In genomic region chr4:7648813-7649395, GRCh38 we compare ENCODE assay signal across 15 cellular contexts.
DNase-seq lines count a peak whose midpoint lies in the region; ATAC-seq and TF ChIP-seq lines count a peak whose summit lies in the region.
"Had no signal": no experiment of that assay in that cellular context is flagged by ENCODE, and none has a peak within 500 bp of the region (broad histone marks: within the 10 kb centered on the region; RNA-seq: fewer than 3 reads in every experiment).

No MANE protein-coding gene starts in this region.

- peak overlapping the region; percentile 69 for H3K4ac ChIP-seq in IMR-90 (ENCODE audit: low read depth, low read length)

- dilution Hi-C loops in IMR-90 (cut with HindIII; ENCODE audit: low sequenced_read_pairs, unreplicated experiment), result no loop called here

- peak overlapping the region; percentile 83 for H2AK9ac ChIP-seq in IMR-90 (replicated peaks; ENCODE audit: low read depth, low read length, poor library complexity)

- no peaks in the 10 kb centered on the region for H3K79me1 ChIP-seq in IMR-90 (ENCODE audit: low read depth in 1 of 2, low read length in 2 of 2)

- POLR2A ChIA-PET in IMR-90 (lab: Charles Lee; ENCODE audit: unreplicated experiment), result no interaction called here

- H3K9ac ChIP-seq in IMR-90 (ENCODE audit: low read depth, low read length) (no peak overlapping the region), neural progenitor cell (no peak overlapping the region)

- no peaks in the 10 kb centered on the region for H3K79me2 ChIP-seq in neural progenitor cell (ENCODE audit: low read depth)

- TF ChIP-seq POLR2A in IMR-90 (IDR thresholded peaks at IDR 0.05; ENCODE audit: low read depth, low read length), result no peak
- TF ChIP-seq POLR2A in body of pancreas (IDR thresholded peaks at IDR 0.05), result no peak

- H3F3A ChIP-seq in neural progenitor cell (ENCODE audit: low read depth), result no peaks in the 10 kb centered on the region

- H3K36me3 ChIP-seq in IMR-90 (ENCODE audit: control insufficient read depth, insufficient read depth, low read length) (no peaks in the 10 kb centered on the region), body of pancreas (replicated peaks in 1 of 2; ENCODE audit: insufficient read depth in 1 of 2, low read depth in 2 of 2) (no peaks in the 10 kb centered on the region), neural progenitor cell (no peaks in the 10 kb centered on the region)
- H3K36me3 ChIP-seq: BE2C had no signal

- H3K9me3 Mint-ChIP-seq in CD14-positive monocyte, result peaks cover 0 to 24% (median 8%) of the 10 kb centered on the region in 7 donors
- peaks cover 16% of the 10 kb centered on the region for H3K9me3 Mint-ChIP-seq in neural progenitor cell
- H3K9me3 Mint-ChIP-seq: activated T-helper 1 cell treated with anti-CD3 and anti-CD28 coated beads, Interleukin-12 subunit alpha, Interleukin-12 subunit beta, Interleukin-2, Interleukin-4 antibody, amounts not matched to agents 30 ng/mL and 10 ng/mL and 1 ng/mL, durations not matched to agents 14 hours and 24 hours and 36 hours had no signal

- H3K27ac ChIP-seq in IMR-90 (ENCODE audit: insufficient read depth, low read length) (no peak overlapping the region; the same call in 1 of the 2 replicates), body of pancreas (peak overlapping the region in 2 of 4 donors; percentile 0 to 62), neural progenitor cell (no peak overlapping the region)

- H3K4me1 ChIP-seq in IMR-90 (ENCODE audit: control insufficient read depth, insufficient read depth, low read length), result peaks cover 15% of the 10 kb centered on the region
- H3K4me1 ChIP-seq in body of pancreas, result no peaks in the 10 kb centered on the region
- H3K4me1 ChIP-seq in neural progenitor cell, result peaks cover 11% of the 10 kb centered on the region
- H3K4me1 ChIP-seq: BE2C had no signal

- no TSS peak for BruUV-seq in IMR-90 (replicated peaks; lab: Mats Ljungman, UMichigan)

- intact Hi-C loops in CD14-positive monocyte (cut with micrococcal nuclease), result loop anchor here (1.0 to 10.0 kb wide), 2 partner anchors 10 to 944 kb away; partner anchors contain the start of gene MRFAP1L1 (in 1 of the 2)
- intact Hi-C loops in IMR-90 (cut with micrococcal nuclease), result no loop called here
- intact Hi-C loops in body of pancreas (cut with DNase I), result no loop called here

- H3K4me1 Mint-ChIP-seq in CD14-positive monocyte, result peaks cover 90% of the 10 kb centered on the region
- H3K4me1 Mint-ChIP-seq in neural progenitor cell, result peaks cover 46% of the 10 kb centered on the region

- H3K9me1 ChIP-seq in IMR-90 (ENCODE audit: insufficient read depth, low read length), result peaks cover 14% of the 10 kb centered on the region

- H3K27me3 Mint-ChIP-seq in CD14-positive monocyte (ENCODE audit: low read depth in 3 of 3), result peaks cover 5 to 36% (median 14%) of the 10 kb centered on the region in 3 donors
- H3K27me3 Mint-ChIP-seq in neural progenitor cell (ENCODE audit: insufficient read depth, low read depth), result peaks cover 25% of the 10 kb centered on the region

- H3K27ac Mint-ChIP-seq in CD14-positive monocyte (peak overlapping the region; percentile 96 to 100 (median 99)), neural progenitor cell (peak overlapping the region; percentile 46)
- H3K27ac Mint-ChIP-seq: stimulated activated naive B cell treated with anti-CD40 and anti-IgM and Interleukin-4, amounts not matched to agents 10 μg/mL and 1 μg/mL and 100 μg/mL, for 72 hours had no signal

- no peak overlapping the region for H3K18ac ChIP-seq in IMR-90 (ENCODE audit: low read depth, low read length)

- H2BK15ac ChIP-seq in IMR-90 (ENCODE audit: low read depth, low read length), result peak overlapping the region; percentile 52; the same call in 1 of the 3 replicates

- H3K9me3 ChIP-seq in IMR-90 (ENCODE audit: control insufficient read depth, insufficient read depth, low read length) (peaks cover 6% of the 10 kb centered on the region), body of pancreas (peaks cover 0 to 7% (median 0%) of the 10 kb centered on the region in 3 donors), neural progenitor cell (ENCODE audit: low read depth) (no peaks in the 10 kb centered on the region)
- H3K9me3 ChIP-seq: BE2C had no signal

- H3K36me3 Mint-ChIP-seq in CD14-positive monocyte (peaks cover 24 to 25% of the 10 kb centered on the region in 2 donors), neural progenitor cell (peaks cover 3% of the 10 kb centered on the region)
- H3K36me3 Mint-ChIP-seq: stimulated activated naive B cell treated with anti-CD40 and anti-IgM and Interleukin-4, amounts not matched to agents 10 μg/mL and 1 μg/mL and 100 μg/mL, for 72 hours had no signal

- peak overlapping the region; percentile 63 for H4K91ac ChIP-seq in IMR-90 (ENCODE audit: insufficient read depth, low read depth, low read length)

- H4K5ac ChIP-seq in IMR-90 (ENCODE audit: low read depth, low read length), result no peak overlapping the region

- H4K20me1 ChIP-seq in IMR-90 (ENCODE audit: insufficient read depth, low read length) (no peaks in the 10 kb centered on the region; the same call in 1 of the 2 replicates), neural progenitor cell (ENCODE audit: low read depth) (no peaks in the 10 kb centered on the region)

- H3K27me3 ChIP-seq in IMR-90 (ENCODE audit: control insufficient read depth, insufficient read depth, low read length) (peaks cover 3% of the 10 kb centered on the region; the same call in 1 of the 2 replicates), body of pancreas (no peaks in the 10 kb centered on the region), neural progenitor cell (no peaks in the 10 kb centered on the region)
- H3K27me3 ChIP-seq: BE2C had no signal

- DNase-seq in CD14-positive monocyte (ENCODE audit: low spot score) (peak; percentile 41), IMR-90 (no peak), body of pancreas (no peak), neural progenitor cell (ENCODE audit: low spot score) (no peak), AG20443 (ENCODE audit: low spot score) (no peak)
- DNase-seq in stimulated activated CD8-positive, alpha-beta memory T cell treated with anti-CD3 and anti-CD28 coated beads, Interleukin-4, amount 100 ng/mL, for 48 hours, result no peak
- DNase-seq: BE2C, hippocampal formation, NCI-H1417 treated with DMSO at 0.1 percent for 48 hours, NCI-H2171 treated with DMSO at 0.1 percent for 48 hours, SHP77 had no signal

- WGBS in IMR-90 (ENCODE audit: extremely low coverage in 2 of 2, insufficient read length in 1 of 2), 2 experiments, result 83% methylated on average over 7 of the region's 14 CpGs; no CpG with 5 or more reads in 1 of the 2 experiments
- WGBS in body of pancreas, 2 donors, result 65 to 74% methylated on average over 12 to 14 of the region's 14 CpGs

- TF ChIP-seq CTCF in CD14-positive monocyte (IDR thresholded peaks at IDR 0.05) (no peak), IMR-90 (conservative IDR thresholded peaks at IDR 0.05; ENCODE audit: low read depth, low read length) (no peak), body of pancreas (IDR thresholded peaks at IDR 0.05) (no peak), neural progenitor cell (IDR thresholded peaks at IDR 0.05) (no peak)

- in situ Hi-C loops in IMR-90 (cut with MboI; ENCODE audit: low sequenced_read_pairs), result no loop called here

- H4K8ac ChIP-seq in IMR-90 (ENCODE audit: low read depth in 2 of 2, low read length in 2 of 2), result peak overlapping the region in 1 of 2 experiments; percentile 49; a peak in 1 of 4 replicates

- CTCF ChIA-PET in IMR-90 (lab: Yijun Ruan, JAX), result no interaction called here

- H2BK120ac ChIP-seq in IMR-90 (ENCODE audit: low read depth, low read length), result peak overlapping the region; percentile 84

- H2BK20ac ChIP-seq in IMR-90 (ENCODE audit: low read depth, low read length), result peak overlapping the region; percentile 56; the same call in 1 of the 2 replicates

- no peak for TF ChIP-seq RAD21 in IMR-90 (IDR thresholded peaks at IDR 0.05; ENCODE audit: low read length)

- peak overlapping the region; percentile 87 for H2AK5ac ChIP-seq in IMR-90 (ENCODE audit: low read depth, low read length)

- ATAC-seq in IMR-90 (ENCODE audit: low read depth) (no peak), body of pancreas (peak; percentile 22), HG02642 (IDR thresholded peaks at IDR 0.05; ENCODE audit: poor library complexity, unreplicated experiment) (no peak)

- H2AFZ ChIP-seq in IMR-90 (replicated peaks; ENCODE audit: low read length, poor library complexity), result peak overlapping the region; percentile 61
- H2AFZ ChIP-seq in neural progenitor cell (replicated peaks), result no peak overlapping the region

- H3K23ac ChIP-seq in IMR-90 (ENCODE audit: low read depth, low read length), result peak overlapping the region; percentile 76; the same call in 1 of the 2 replicates

- H3K4me2 ChIP-seq in IMR-90 (ENCODE audit: low read depth, low read length) (no peak overlapping the region), neural progenitor cell (no peak overlapping the region)
- H3K4me2 ChIP-seq: smooth muscle cell had no signal

- H3K4me3 ChIP-seq in IMR-90 (ENCODE audit: insufficient read depth, low read depth, low read length), result no peak overlapping the region
- H3K4me3 ChIP-seq in body of pancreas, result no peak overlapping the region
- H3K4me3 ChIP-seq in neural progenitor cell, result no peak overlapping the region
- H3K4me3 ChIP-seq: smooth muscle cell had no signal

- H3K4me3 Mint-ChIP-seq in CD14-positive monocyte (peak overlapping the region; percentile 64 to 83), neural progenitor cell (no peak overlapping the region)
- H3K4me3 Mint-ChIP-seq: activated T-helper 1 cell treated with anti-CD3 and anti-CD28 coated beads, Interleukin-12 subunit alpha, Interleukin-12 subunit beta, Interleukin-2, Interleukin-4 antibody, amounts not matched to agents 30 ng/mL and 10 ng/mL and 1 ng/mL, durations not matched to agents 14 hours and 24 hours and 36 hours had no signal

- peak overlapping the region; percentile 52; the same call in 1 of the 2 replicates for H3K14ac ChIP-seq in IMR-90 (replicated peaks; ENCODE audit: low read depth, low read length)

- peak overlapping the region; percentile 65 for H2BK5ac ChIP-seq in IMR-90 (ENCODE audit: low read depth, low read length, poor library complexity, severe bottlenecking)

- no peak overlapping the region for H3K56ac ChIP-seq in IMR-90 (ENCODE audit: extremely low read depth, insufficient read depth, low read length)

TF ChIP-seq in IMR-90, 13 proteins besides CTCF, POLR2A, EP300 and RAD21 (continues in another document):
- TF ChIP-seq NFE2L2 (IDR thresholded peaks at IDR 0.05; ENCODE audit: low read depth, low read length) (no peak), BHLHE40 (IDR thresholded peaks at IDR 0.05; ENCODE audit: low read depth, low read length) (no peak), USF2 (IDR thresholded peaks at IDR 0.05; ENCODE audit: low read depth, low read length) (no peak), FOS (IDR thresholded peaks at IDR 0.05; ENCODE audit: low read depth, low read length) (no peak), MAZ (IDR thresholded peaks at IDR 0.05; ENCODE audit: borderline replicate concordance, low read depth, low read length) (no peak)

Comparison
In these comparisons a context has a peak if more than half of its experiments do, and no peak if none do; other contexts are left out.
1. intact Hi-C loops: an anchor here in CD14-positive monocyte (1.0 to 10.0 kb wide); none called in IMR-90 and body of pancreas.